ENCODE assay signal across 13 cellular contexts in the genomic region with DNA sequence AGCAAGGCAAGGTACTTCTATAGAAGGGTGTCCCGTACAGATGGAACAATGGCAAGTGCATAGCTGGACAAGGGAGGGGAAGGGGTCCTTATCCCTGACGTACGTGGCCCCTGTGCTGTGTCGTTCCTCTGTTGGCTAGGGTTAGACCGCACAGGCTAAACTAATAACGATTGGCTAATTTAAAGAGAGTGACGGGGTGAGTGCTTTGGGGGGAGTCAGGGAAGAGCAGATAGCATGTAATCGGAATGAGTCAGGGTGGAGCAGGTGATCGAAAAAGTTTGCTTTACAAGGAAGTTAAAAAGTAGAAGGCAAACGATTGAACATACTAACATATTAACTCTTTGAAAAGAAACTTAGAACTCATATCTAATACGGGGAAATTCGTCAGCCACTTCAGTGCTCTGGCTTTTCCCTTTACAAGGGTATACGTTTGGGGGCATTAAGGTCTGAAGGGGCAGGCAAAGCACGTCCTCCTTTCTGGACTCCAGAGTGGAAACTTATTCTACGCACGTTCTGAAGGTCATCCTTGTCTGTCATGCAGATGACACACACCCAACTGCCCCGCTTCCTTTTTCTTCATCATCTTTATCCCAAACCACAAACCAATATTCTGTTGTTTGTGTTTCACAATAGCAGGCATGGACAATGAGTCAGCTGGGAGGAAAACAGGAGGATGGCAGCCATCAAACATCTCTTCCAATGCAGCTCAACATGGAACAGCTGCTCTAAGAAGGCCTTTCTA. TPM values are rescaled to one million over a fixed set of nuclear protein-coding genes. Genes with fewer than 3 reads are reported as not detected.
DNase-seq lines count a peak whose midpoint lies in the region; TF ChIP-seq lines count a peak whose summit lies in the region.
"Had no signal": no experiment of that assay in that cellular context is flagged by ENCODE, and none has a peak within 500 bp of the region (broad histone marks: within the 10 kb centered on the region; RNA-seq: fewer than 3 reads in every experiment).

No MANE protein-coding gene starts in this region.

- peaks cover 6% of the 10 kb centered on the region for H3K36me3 Mint-ChIP-seq in HFFc6 (ENCODE audit: low read depth)

- H3K4me3 ChIP-seq in AG10803 (ENCODE audit: low read length) (no peak overlapping the region), foreskin fibroblast (ENCODE audit: low read depth in 1 of 2, low read length in 2 of 2) (no peak overlapping the region)
- H3K4me3 ChIP-seq: ovary had no signal

- H3K27ac Mint-ChIP-seq in HFFc6, result no peak overlapping the region

- peak; percentile 29 for DNase-seq in AG10803 (ENCODE audit: low read depth)
- peak; percentile 72 for DNase-seq in HFFc6
- peak; percentile 75 for DNase-seq in RPMI7951 (ENCODE audit: low read depth)
- peak; percentile 14 to 30 for DNase-seq in foreskin fibroblast
- no peak for DNase-seq in RWPE1 (ENCODE audit: low spot score)
- no peak for DNase-seq in activated CD8-positive, alpha-beta memory T cell treated with anti-CD3 and anti-CD28 coated beads for 24 hours
- DNase-seq in NCI-H2107 treated with DMSO at 0.1 percent for 48 hours (lab: John Stamatoyannopoulos, UW; ENCODE audit: unreplicated experiment), result no peak
- no peak for DNase-seq in SHP77 treated with DMSO at 0.1 percent for 48 hours (lab: John Stamatoyannopoulos, UW)
- DNase-seq: activated CD8-positive, alpha-beta memory T cell treated with anti-CD3 and anti-CD28 coated beads, Interleukin-2, amount 50 U/mL, for 48 hours; dermis blood vessel endothelial cell; NCI-H345; ovary; WERI-Rb-1 had no signal

- TF ChIP-seq CTCF in AG10803 (conservative IDR thresholded peaks at IDR 0.05; ENCODE audit: low read length), result no peak
- TF ChIP-seq CTCF in HFFc6 (IDR thresholded peaks at IDR 0.05), result no peak
- TF ChIP-seq CTCF in foreskin fibroblast (IDR thresholded peaks at IDR 0.05; ENCODE audit: low read depth, low read length), result no peak
- no peak for TF ChIP-seq CTCF in RWPE1 (conservative IDR thresholded peaks at IDR 0.05; ENCODE audit: low read depth)

- no peak overlapping the region; the same call in 1 of the 2 replicates for H3K4me3 Mint-ChIP-seq in HFFc6

- peaks cover 12% of the 10 kb centered on the region for H3K4me1 Mint-ChIP-seq in HFFc6 (ENCODE audit: low read depth)

- peaks cover 33% of the 10 kb centered on the region for H3K9me3 Mint-ChIP-seq in HFFc6

- CTCF ChIA-PET in RWPE1 (lab: Yijun Ruan, JAX), result no interaction called here

- POLR2A ChIA-PET in RWPE1 (lab: Yijun Ruan, JAX; ENCODE audit: low non-redundant PET), result no interaction called here

- H3K27me3 Mint-ChIP-seq in HFFc6 (ENCODE audit: insufficient read depth), result peaks cover 3% of the 10 kb centered on the region; the same call in 1 of the 2 replicates

- H3K27ac ChIP-seq in RWPE1, result no peak overlapping the region
- H3K27ac ChIP-seq: ovary, WERI-Rb-1 had no signal

RNA-seq across cellular contexts. Expression of gene CRLF2, which starts 10.2 kb away (rescaled TPM):
- total RNA-seq in HFFc6 (2021; fragmentation: NEBNext Ultra II Directional; extraction: Animal tissue kit (Norgen Biotek cat#: 25700)), result under 1 TPM in 2 of 6 experiments, not detected in 4; 0.15 to 0.16 TPM
- total RNA-seq in RPMI7951 (2014; rRNA removed; shearing (Covaris generic)), result not detected in 2 replicates
- total RNA-seq: dermis blood vessel endothelial cell, ovary had no signal

RNA-seq across cellular contexts. Expression of gene CSF2RA, which starts 45.9 kb away (rescaled TPM):
- under 1 TPM; 0.18 to 0.59 (median 0.42) TPM for total RNA-seq in HFFc6 (2021; fragmentation: NEBNext Ultra II Directional; extraction: Animal tissue kit (Norgen Biotek cat#: 25700))
- total RNA-seq in RPMI7951 (2014; rRNA removed; shearing (Covaris generic)), result 0.96 TPM in 1 of 2 replicates, not detected in the other
- total RNA-seq: dermis blood vessel endothelial cell had no signal

Comparison
In these comparisons a context has a peak if more than half of its experiments do, and no peak if none do; other contexts are left out.
1. DNase-seq: peak in AG10803 (single experiment), HFFc6 (single experiment), RPMI7951 (single experiment) and foreskin fibroblast (2 of 2); none in RWPE1 (single experiment), activated CD8-positive, alpha-beta memory T cell treated with anti-CD3 and anti-CD28 coated beads for 24 hours (single experiment), NCI-H2107 treated with DMSO at 0.1 percent for 48 hours (single experiment) and SHP77 treated with DMSO at 0.1 percent for 48 hours (single experiment).